Comparison of ENCODE assay signal across 8 cellular contexts in the genomic region with DNA sequence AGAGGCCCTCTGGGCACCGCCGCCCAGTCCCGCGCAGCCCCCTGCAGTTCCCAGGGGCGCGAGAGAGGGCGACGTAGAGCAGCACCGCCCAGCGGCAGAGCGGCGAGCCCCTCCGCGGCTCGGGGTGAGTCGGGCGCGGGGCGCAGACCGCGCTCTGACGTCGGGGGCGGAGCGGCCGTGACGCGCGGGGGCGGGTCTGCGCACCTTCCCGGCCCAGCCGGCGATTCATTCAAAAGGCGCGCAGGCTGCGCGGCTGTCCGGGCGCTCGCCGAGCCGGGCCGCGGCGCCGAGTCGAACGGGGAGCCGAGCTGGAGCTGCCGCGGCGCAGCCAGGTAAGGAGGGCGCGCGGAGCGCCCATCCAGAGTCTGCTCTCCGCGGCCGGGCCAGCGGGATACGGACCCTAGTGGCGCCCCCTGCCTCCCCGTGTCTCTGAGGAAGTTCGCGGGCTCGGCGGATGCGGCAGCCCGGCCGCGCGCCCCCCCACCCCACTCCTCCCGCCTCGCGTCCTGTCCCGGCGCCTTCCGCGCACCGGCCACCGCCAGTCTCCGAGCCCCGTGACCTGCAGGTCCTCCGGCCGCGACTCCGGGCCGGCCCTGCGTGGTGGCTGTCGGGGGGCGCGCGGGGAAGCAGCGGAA. TPM values are rescaled to one million over a fixed set of nuclear protein-coding genes. Genes with fewer than 3 reads are reported as not detected.
DNase-seq lines count a peak whose midpoint lies in the region; ATAC-seq and TF ChIP-seq lines count a peak whose summit lies in the region.

TSS of gene RELT (plus strand) at position 232 of the 635 bp plus-strand sequence. CDS start 12,738 bp downstream, outside the sequence.

- WGBS in lower leg skin, 2 donors = 0 to 1% methylated on average over 46 to 51 of the region's 95 CpGs

- peak within 1 kb of the TSS; percentile 18 to 96 (median 88) for H3K27ac ChIP-seq in dorsolateral prefrontal cortex

- TF ChIP-seq CTCF in dorsolateral prefrontal cortex (IDR thresholded peaks at IDR 0.05 in 54 of 56, conservative IDR thresholded peaks at IDR 0.05 in 2 of 56; ENCODE audit: low read depth in 1 of 56, partially characterized antibody in 56 of 56) (peak; percentile 75 to 99 (median 94)), lower leg skin (IDR thresholded peaks at IDR 0.05) (peak in 1 of 3 donors; percentile 51)

- H3K4me3 ChIP-seq in dorsolateral prefrontal cortex (peak within 1 kb of the TSS; percentile 67 to 95 (median 83)), lower leg skin (ENCODE audit: low read depth, poor library complexity, severe bottlenecking) (peak within 1 kb of the TSS; percentile 54)

- no peak for TF ChIP-seq POLR2A in lower leg skin (IDR thresholded peaks at IDR 0.05)

- peak; percentile 74 for ATAC-seq in GM19328 (IDR thresholded peaks at IDR 0.05; ENCODE audit: unreplicated experiment)
- ATAC-seq in HG03469 (IDR thresholded peaks at IDR 0.05; ENCODE audit: unreplicated experiment) = peak; percentile 58

- H3K27me3 ChIP-seq in dorsolateral prefrontal cortex = no peaks in the 10 kb centered on the region

- intact Hi-C loops in dorsolateral prefrontal cortex (cut with DNase I) (no loop called here), lower leg skin (cut with DNase I; ENCODE audit: low total_unique reads) (no loop called here)

- peak; percentile 98 for DNase-seq in CD1c-positive myeloid dendritic cell (ENCODE audit: extremely low spot score)
- peak; percentile 63 for DNase-seq in NCI-H748 treated with DMSO at 0.1 percent for 48 hours (lab: John Stamatoyannopoulos, UW)
- DNase-seq in activated CD4-positive, alpha-beta T cell treated with anti-CD3 and anti-CD28 coated beads, Interleukin-2, amount 50 U/mL, for 48 hours = peak; percentile 93 to 94
- DNase-seq in dorsolateral prefrontal cortex = peak; percentile 69 to 92 (median 82)
- DNase-seq in lower leg skin (ENCODE audit: low spot score in 2 of 2) = peak; percentile 63 to 97
- DNase-seq in stimulated activated CD4-positive, alpha-beta T cell treated with anti-CD3 and anti-CD28 coated beads, Interleukin-4, amount 100 ng/mL, for 48 hours (ENCODE audit: low read depth in 2 of 2) = peak; percentile 88 to 93

RNA-seq across cellular contexts. Expression of gene RELT, which starts in this region (rescaled TPM):
- total RNA-seq in dorsolateral prefrontal cortex = 10 to 100 TPM in 110 of 120 experiments, 1 to 10 TPM in 10; 8.6 to 36.1 (median 12.8) TPM
- 1 to 10 TPM; 2.1 to 4.8 (median 4.4) TPM for total RNA-seq in lower leg skin

Comparison
In these comparisons a context has a peak if more than half of its experiments do, and no peak if none do; other contexts are left out.
1. Peak in every context shown above with its lines: DNase-seq, ATAC-seq, H3K4me3 ChIP-seq and H3K27ac ChIP-seq.